In the genomic region with DNA sequence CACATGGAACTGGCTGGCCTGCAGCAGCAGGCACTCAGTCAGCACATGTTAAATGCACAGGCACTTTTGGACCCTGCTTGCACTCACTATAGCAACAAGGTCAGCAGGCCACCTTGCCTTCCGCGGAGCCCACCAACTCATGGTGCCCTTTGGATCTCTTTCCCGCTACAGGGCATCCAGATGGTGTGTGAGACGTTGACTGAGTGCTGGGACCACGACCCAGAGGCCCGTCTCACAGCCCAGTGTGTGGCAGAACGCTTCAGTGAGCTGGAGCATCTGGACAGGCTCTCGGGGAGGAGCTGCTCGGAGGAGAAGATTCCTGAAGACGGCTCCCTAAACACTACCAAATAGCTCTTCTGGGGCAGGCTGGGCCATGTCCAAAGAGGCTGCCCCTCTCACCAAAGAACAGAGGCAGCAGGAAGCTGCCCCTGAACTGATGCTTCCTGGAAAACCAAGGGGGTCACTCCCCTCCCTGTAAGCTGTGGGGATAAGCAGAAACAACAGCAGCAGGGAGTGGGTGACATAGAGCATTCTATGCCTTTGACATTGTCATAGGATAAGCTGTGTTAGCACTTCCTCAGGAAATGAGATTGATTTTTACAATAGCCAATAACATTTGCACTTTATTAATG, we compare ENCODE assay signal across 19 cellular contexts.
DNase-seq lines count a peak whose midpoint lies in the region; ATAC-seq and TF ChIP-seq lines count a peak whose summit lies in the region.
"Had no signal": no experiment of that assay in that cellular context is flagged by ENCODE, and none has a peak within 500 bp of the region (broad histone marks: within the 10 kb centered on the region; RNA-seq: fewer than 3 reads in every experiment).

No MANE protein-coding gene starts in this region.

- 58 to 72% (median 65%) methylated on average over 10 of the region's 10 CpGs for WGBS in stomach, 5 donors
- 71 to 72% (median 71%) methylated on average over 10 of the region's 10 CpGs; no CpG with 5 or more reads in 1 of the 4 donors for WGBS in adrenal gland, 4 donors

- H3K27me3 ChIP-seq in stomach: no peaks in the 10 kb centered on the region
- no peaks in the 10 kb centered on the region for H3K27me3 ChIP-seq in adrenal gland
- H3K27me3 ChIP-seq: dorsolateral prefrontal cortex, testis had no signal

- no peaks in the 10 kb centered on the region for H3K27me3 Mint-ChIP-seq in activated CD4-positive, alpha-beta memory T cell treated with anti-CD3 and anti-CD28 coated beads for 36 hours
- no peaks in the 10 kb centered on the region for H3K27me3 Mint-ChIP-seq in activated CD4-positive, alpha-beta memory T cell treated with anti-CD3 and anti-CD28 coated beads, Interleukin-2, amount 10 ng/mL, durations not matched to agents 7 days and 5 days
- no peaks in the 10 kb centered on the region for H3K27me3 Mint-ChIP-seq in activated CD8-positive, alpha-beta T cell treated with anti-CD3 and anti-CD28 coated beads, Interleukin-2, amount 10 ng/mL, durations not matched to agents 7 days and 5 days (ENCODE audit: low read depth)

- POLR2A ChIA-PET in activated CD4-positive, alpha-beta memory T cell treated with anti-CD3 and anti-CD28 coated beads for 36 hours (lab: Charles Lee): interaction anchor here (0.5 kb wide), 1 partner anchor 12 kb away, joined by 3 read pairs; no protein-coding TSS in a partner anchor
- POLR2A ChIA-PET in activated CD4-positive, alpha-beta memory T cell treated with anti-CD3 and anti-CD28 coated beads, Interleukin-2, amount 10 ng/mL, durations not matched to agents 7 days and 5 days (lab: Charles Lee): interaction anchor here (1.2 to 2.0 kb wide), 3 partner anchors 24 to 85 kb away, joined by 3 to 7 read pairs (median 4); a partner anchor contains a TSS
- POLR2A ChIA-PET in activated CD8-positive, alpha-beta T cell treated with anti-CD3 and anti-CD28 coated beads, Interleukin-2, amount 10 ng/mL, durations not matched to agents 7 days and 5 days (lab: Charles Lee): interaction anchor here (0.5 to 1.2 kb wide), 3 partner anchors 26 to 36 kb away, joined by 3 read pairs; no protein-coding TSS in a partner anchor

- H3K36me3 Mint-ChIP-seq in activated CD4-positive, alpha-beta memory T cell treated with anti-CD3 and anti-CD28 coated beads for 36 hours: peaks cover 73% of the 10 kb centered on the region
- peaks cover 85% of the 10 kb centered on the region for H3K36me3 Mint-ChIP-seq in activated CD4-positive, alpha-beta memory T cell treated with anti-CD3 and anti-CD28 coated beads, Interleukin-2, amount 10 ng/mL, durations not matched to agents 7 days and 5 days (ENCODE audit: low read depth)
- H3K36me3 Mint-ChIP-seq in activated CD8-positive, alpha-beta T cell treated with anti-CD3 and anti-CD28 coated beads, Interleukin-2, amount 10 ng/mL, durations not matched to agents 7 days and 5 days (ENCODE audit: low read depth): peaks cover 82% of the 10 kb centered on the region

- intact Hi-C loops in activated CD4-positive, alpha-beta memory T cell treated with anti-CD3 and anti-CD28 coated beads for 36 hours (cut with micrococcal nuclease): loop anchor here (5.0 kb wide), 3 partner anchors 34 to 494 kb away; no protein-coding TSS in a partner anchor
- intact Hi-C loops in stomach (cut with DNase I; ENCODE audit: low total_unique reads): no loop called here
- intact Hi-C loops in adrenal gland (cut with DNase I): loop anchor here in 1 of 2 donors (10.0 kb wide), 1 partner anchor 77 kb away; no protein-coding TSS in a partner anchor

- H3K9me3 ChIP-seq in stomach (no peaks in the 10 kb centered on the region), adrenal gland (replicated peaks in 1 of 3) (no peaks in the 10 kb centered on the region)
- H3K9me3 ChIP-seq: HAP-1, testis had no signal

- H3K36me3 ChIP-seq in stomach (peaks cover 35 to 88% (median 77%) of the 10 kb centered on the region in 4 donors), adrenal gland (replicated peaks in 1 of 2) (peaks cover 0 to 65% of the 10 kb centered on the region in 2 donors)

- peak overlapping the region; percentile 14 to 79 (median 65) for H3K27ac ChIP-seq in stomach
- peak overlapping the region in 2 of 5 donors; percentile 62 to 83 for H3K27ac ChIP-seq in adrenal gland
- H3K27ac ChIP-seq: parathyroid adenoma, SK-N-MC, testis had no signal

- TF ChIP-seq EP300 in stomach (IDR thresholded peaks at IDR 0.05): no peak

- H3K27ac Mint-ChIP-seq in activated CD4-positive, alpha-beta memory T cell treated with anti-CD3 and anti-CD28 coated beads for 36 hours: peak overlapping the region; percentile 1
- H3K27ac Mint-ChIP-seq in activated CD4-positive, alpha-beta memory T cell treated with anti-CD3 and anti-CD28 coated beads, Interleukin-2, amount 10 ng/mL, durations not matched to agents 7 days and 5 days: no peak overlapping the region
- peak overlapping the region; percentile 13 for H3K27ac Mint-ChIP-seq in activated CD8-positive, alpha-beta T cell treated with anti-CD3 and anti-CD28 coated beads, Interleukin-2, amount 10 ng/mL, durations not matched to agents 7 days and 5 days

- no peak overlapping the region for H3K4me3 Mint-ChIP-seq in activated CD4-positive, alpha-beta memory T cell treated with anti-CD3 and anti-CD28 coated beads for 36 hours
- H3K4me3 Mint-ChIP-seq in activated CD4-positive, alpha-beta memory T cell treated with anti-CD3 and anti-CD28 coated beads, Interleukin-2, amount 10 ng/mL, durations not matched to agents 7 days and 5 days: no peak overlapping the region
- H3K4me3 Mint-ChIP-seq in activated CD8-positive, alpha-beta T cell treated with anti-CD3 and anti-CD28 coated beads, Interleukin-2, amount 10 ng/mL, durations not matched to agents 7 days and 5 days: no peak overlapping the region

- TF ChIP-seq CTCF in stomach (IDR thresholded peaks at IDR 0.05) (no peak), adrenal gland (IDR thresholded peaks at IDR 0.05) (no peak)

- H3K4me3 ChIP-seq in stomach: no peak overlapping the region
- H3K4me3 ChIP-seq in adrenal gland: no peak overlapping the region
- H3K4me3 ChIP-seq: dorsolateral prefrontal cortex, HAP-1, SK-N-MC, testis had no signal

- H3K4me1 ChIP-seq in stomach (peaks cover 38 to 84% (median 65%) of the 10 kb centered on the region in 4 donors), adrenal gland (replicated peaks in 1 of 2) (peaks cover 29 to 67% of the 10 kb centered on the region in 2 donors)

- no peaks in the 10 kb centered on the region for H3K9me3 Mint-ChIP-seq in activated CD4-positive, alpha-beta memory T cell treated with anti-CD3 and anti-CD28 coated beads for 36 hours
- no peaks in the 10 kb centered on the region for H3K9me3 Mint-ChIP-seq in activated CD4-positive, alpha-beta memory T cell treated with anti-CD3 and anti-CD28 coated beads, Interleukin-2, amount 10 ng/mL, durations not matched to agents 7 days and 5 days
- no peaks in the 10 kb centered on the region for H3K9me3 Mint-ChIP-seq in activated CD8-positive, alpha-beta T cell treated with anti-CD3 and anti-CD28 coated beads, Interleukin-2, amount 10 ng/mL, durations not matched to agents 7 days and 5 days (ENCODE audit: insufficient read depth)

- ATAC-seq in activated CD8-positive, alpha-beta T cell treated with anti-CD3 and anti-CD28 coated beads, Interleukin-2, amount 10 ng/mL, durations not matched to agents 7 days and 5 days: no peak
- no peak for ATAC-seq in GM18858 (IDR thresholded peaks at IDR 0.05; ENCODE audit: unreplicated experiment)

- no peak for DNase-seq in activated CD4-positive, alpha-beta memory T cell treated with anti-CD3 and anti-CD28 coated beads for 36 hours
- no peak for DNase-seq in activated CD4-positive, alpha-beta memory T cell treated with anti-CD3 and anti-CD28 coated beads, Interleukin-2, amount 10 ng/mL, durations not matched to agents 7 days and 5 days
- DNase-seq in activated CD8-positive, alpha-beta T cell treated with anti-CD3 and anti-CD28 coated beads, Interleukin-2, amount 10 ng/mL, durations not matched to agents 7 days and 5 days: no peak
- DNase-seq in lung microvascular endothelial cell (ENCODE audit: low read depth in 2 of 2) (peak; percentile 53 to 71), stomach (no peak), adrenal gland (no peak)
- DNase-seq in activated CD8-positive, alpha-beta memory T cell treated with anti-CD3 and anti-CD28 coated beads, Interleukin-2, amount 50 U/mL, for 48 hours: no peak
- DNase-seq: ACHN; activated CD4-positive, alpha-beta T cell treated with anti-CD3 and anti-CD28 coated beads for 1 hour; DND-41; dorsolateral prefrontal cortex; NCI-H1048; NCI-H526 treated with DMSO at 0.1 percent for 48 hours; stimulated activated CD4-positive, alpha-beta T cell treated with anti-CD3 and anti-CD28 coated beads, Interleukin-4, amount 100 ng/mL, for 4 hours; testis had no signal

- CTCF ChIA-PET in activated CD4-positive, alpha-beta memory T cell treated with anti-CD3 and anti-CD28 coated beads for 36 hours (lab: Charles Lee): interaction anchor here (0.7 to 3.5 kb wide), 7 partner anchors 14 to 678 kb away, joined by 3 to 18 read pairs (median 4); no protein-coding TSS in a partner anchor
- CTCF ChIA-PET in activated CD4-positive, alpha-beta memory T cell treated with anti-CD3 and anti-CD28 coated beads, Interleukin-2, amount 10 ng/mL, durations not matched to agents 7 days and 5 days (lab: Charles Lee): interaction anchor here (0.7 to 5.0 kb wide), 2 partner anchors 493 to 679 kb away, joined by 3 to 34 read pairs; no protein-coding TSS in a partner anchor
- CTCF ChIA-PET in activated CD8-positive, alpha-beta T cell treated with anti-CD3 and anti-CD28 coated beads, Interleukin-2, amount 10 ng/mL, durations not matched to agents 7 days and 5 days (lab: Charles Lee): interaction anchor here (0.6 to 3.8 kb wide), 7 partner anchors 12 to 649 kb away, joined by 3 to 29 read pairs (median 5); no protein-coding TSS in a partner anchor

- H3K4me1 Mint-ChIP-seq in activated CD4-positive, alpha-beta memory T cell treated with anti-CD3 and anti-CD28 coated beads for 36 hours (ENCODE audit: low read depth): peaks cover 63% of the 10 kb centered on the region
- peaks cover 54% of the 10 kb centered on the region for H3K4me1 Mint-ChIP-seq in activated CD4-positive, alpha-beta memory T cell treated with anti-CD3 and anti-CD28 coated beads, Interleukin-2, amount 10 ng/mL, durations not matched to agents 7 days and 5 days
- H3K4me1 Mint-ChIP-seq in activated CD8-positive, alpha-beta T cell treated with anti-CD3 and anti-CD28 coated beads, Interleukin-2, amount 10 ng/mL, durations not matched to agents 7 days and 5 days (ENCODE audit: low read depth): peaks cover 68% of the 10 kb centered on the region

- TF ChIP-seq POLR2A in stomach (IDR thresholded peaks at IDR 0.05) (no peak), adrenal gland (IDR thresholded peaks at IDR 0.05) (no peak)

Comparison
In these comparisons a context has a peak if more than half of its experiments do, and no peak if none do; other contexts are left out.
1. DNase-seq: peak in lung microvascular endothelial cell (2 of 2); none in activated CD4-positive, alpha-beta memory T cell treated with anti-CD3 and anti-CD28 coated beads for 36 hours (single experiment), activated CD4-positive, alpha-beta memory T cell treated with anti-CD3 and anti-CD28 coated beads, Interleukin-2, amount 10 ng/mL, durations not matched to agents 7 days and 5 days (single experiment), activated CD8-positive, alpha-beta T cell treated with anti-CD3 and anti-CD28 coated beads, Interleukin-2, amount 10 ng/mL, durations not matched to agents 7 days and 5 days (single experiment), stomach (single experiment), adrenal gland (0 of 7) and activated CD8-positive, alpha-beta memory T cell treated with anti-CD3 and anti-CD28 coated beads, Interleukin-2, amount 50 U/mL, for 48 hours (single experiment).